20 cellular contexts compared by ENCODE assay signal in the genomic region with DNA sequence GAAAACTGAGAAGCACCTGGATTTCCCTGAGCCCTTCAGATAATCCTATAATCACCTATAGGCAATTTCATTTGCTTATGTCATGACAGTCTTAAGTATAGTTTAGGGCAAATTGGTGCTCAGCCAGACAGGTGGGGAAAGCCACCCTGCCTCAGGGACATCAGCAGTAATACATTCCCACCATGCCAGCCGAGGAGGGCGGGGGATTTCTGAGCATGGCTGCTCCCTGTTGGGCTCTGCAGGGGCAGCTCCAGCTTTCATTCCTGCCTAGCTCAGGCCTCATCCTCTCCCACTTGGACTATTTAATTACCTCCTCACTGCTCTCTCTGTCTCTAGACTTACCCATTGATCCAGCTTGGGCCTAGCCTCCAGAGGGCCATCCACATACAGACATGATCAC. TPM values are rescaled to one million over a fixed set of nuclear protein-coding genes. Genes with fewer than 3 reads are reported as not detected.
DNase-seq lines count a peak whose midpoint lies in the region; ATAC-seq and TF ChIP-seq lines count a peak whose summit lies in the region.
"Had no signal": no experiment of that assay in that cellular context is flagged by ENCODE, and none has a peak within 500 bp of the region (broad histone marks: within the 10 kb centered on the region; RNA-seq: fewer than 3 reads in every experiment).

No MANE protein-coding gene starts in this region.

- H3K4me1 ChIP-seq in neuronal stem cell (ENCODE audit: control insufficient read depth in 2 of 2, insufficient read depth in 1 of 2, low read depth in 1 of 2, low read length in 2 of 2) (no peaks in the 10 kb centered on the region), Peyer's patch (no peaks in the 10 kb centered on the region)
- no peaks in the 10 kb centered on the region for H3K4me1 ChIP-seq in naive thymus-derived CD4-positive, alpha-beta T cell (ENCODE audit: control insufficient read depth in 2 of 2, insufficient read depth in 2 of 2, low read length in 2 of 2)
- H3K4me1 ChIP-seq: A549 had no signal

- H3K4me2 ChIP-seq in neuronal stem cell (ENCODE audit: insufficient read depth, low read length, poor library complexity, severe bottlenecking): no peak overlapping the region
- H3K4me2 ChIP-seq: A549 had no signal

- no peak for TF ChIP-seq POLR2A in Peyer's patch (IDR thresholded peaks at IDR 0.05)

- H3K9me3 ChIP-seq in neuronal stem cell (replicated peaks in 1 of 2; ENCODE audit: control insufficient read depth in 2 of 2, insufficient read depth in 1 of 2, low read depth in 1 of 2, low read length in 2 of 2) (no peaks in the 10 kb centered on the region), Peyer's patch (no peaks in the 10 kb centered on the region)
- no peaks in the 10 kb centered on the region for H3K9me3 ChIP-seq in naive thymus-derived CD4-positive, alpha-beta T cell (ENCODE audit: control insufficient read depth in 2 of 3, low read length in 3 of 3)
- H3K9me3 ChIP-seq: A549 had no signal

- no peak overlapping the region for H3K14ac ChIP-seq in neuronal stem cell (ENCODE audit: low read length)

- no peak overlapping the region for H4K91ac ChIP-seq in neuronal stem cell (ENCODE audit: low read depth, low read length, poor library complexity)

- H3K9me3 Mint-ChIP-seq in naive thymus-derived CD4-positive, alpha-beta T cell: peaks cover 0 to 5% (median 0%) of the 10 kb centered on the region in 11 donors

- no peaks in the 10 kb centered on the region for H3K36me3 Mint-ChIP-seq in naive thymus-derived CD4-positive, alpha-beta T cell

- H3K9ac ChIP-seq in neuronal stem cell (ENCODE audit: low read depth, low read length, poor library complexity): no peak overlapping the region

- H2BK12ac ChIP-seq in neuronal stem cell (ENCODE audit: low read length): no peak overlapping the region

- H3K18ac ChIP-seq in neuronal stem cell (ENCODE audit: low read length): no peak overlapping the region

- no peak overlapping the region for H3K4me3 Mint-ChIP-seq in naive thymus-derived CD4-positive, alpha-beta T cell
- H3K4me3 Mint-ChIP-seq: CD4-positive, alpha-beta T cell; HFFc6 had no signal

- whole genome bisulfite sequencing in neuronal stem cell (ENCODE audit: extremely low coverage in 2 of 2, insufficient read length in 2 of 2, insufficient replicate concordance in 1 of 2), 2 donors: no CpG with 5 or more reads among the region's 2 CpGs

- no peak overlapping the region for H2BK120ac ChIP-seq in neuronal stem cell (ENCODE audit: low read depth, low read length)

- H3K27ac ChIP-seq in neuronal stem cell (replicated peaks; ENCODE audit: low read length) (no peak overlapping the region), Peyer's patch (no peak overlapping the region)
- no peak overlapping the region for H3K27ac ChIP-seq in naive thymus-derived CD4-positive, alpha-beta T cell (ENCODE audit: low read depth, low read length)
- H3K27ac ChIP-seq: 22Rv1, A549, C4-2B, HL-60 had no signal

- CTCF ChIA-PET in naive thymus-derived CD4-positive, alpha-beta T cell (lab: Charles Lee): no interaction called here

- H3K27me3 Mint-ChIP-seq in naive thymus-derived CD4-positive, alpha-beta T cell: peaks cover 24 to 55% (median 43%) of the 10 kb centered on the region in 5 donors

- DNase-seq in NCI-H1417 (lab: John Stamatoyannopoulos, UW) (peak in 2 of 3 experiments; percentile 56 to 80), NCI-H1417 treated with DMSO at 0.1 percent for 48 hours (lab: John Stamatoyannopoulos, UW) (no peak), D341Med (ENCODE audit: low spot score) (peak; percentile 53), NCI-H69 (lab: John Stamatoyannopoulos, UW) (peak; percentile 84), neuronal stem cell (ENCODE audit: low spot score) (no peak), Peyer's patch (no peak)
- no peak for DNase-seq in naive thymus-derived CD4-positive, alpha-beta T cell
- DNase-seq: AML-193; CD4-positive, alpha-beta T cell; DMS79 treated with DMSO at 0.1 percent for 48 hours; GF-D8; GOT3; H7; HFFc6 had no signal

- H2AK5ac ChIP-seq in neuronal stem cell (ENCODE audit: low read depth, low read length): no peak overlapping the region

- H2BK15ac ChIP-seq in neuronal stem cell (ENCODE audit: low read length): no peak overlapping the region

- H3K36me3 ChIP-seq in neuronal stem cell (replicated peaks in 1 of 2; ENCODE audit: control insufficient read depth in 2 of 2, insufficient read depth in 2 of 2, low read length in 2 of 2) (no peaks in the 10 kb centered on the region), Peyer's patch (no peaks in the 10 kb centered on the region)
- H3K36me3 ChIP-seq in naive thymus-derived CD4-positive, alpha-beta T cell (ENCODE audit: control insufficient read depth in 2 of 3, insufficient read depth in 3 of 3, low read length in 3 of 3): no peaks in the 10 kb centered on the region

- POLR2A ChIA-PET in naive thymus-derived CD4-positive, alpha-beta T cell (lab: Charles Lee): no interaction called here

- intact Hi-C loops in naive thymus-derived CD4-positive, alpha-beta T cell (cut with micrococcal nuclease): no loop called here

- H4K8ac ChIP-seq in neuronal stem cell (ENCODE audit: low read depth, low read length): no peak overlapping the region

- H3K27me3 ChIP-seq in neuronal stem cell (ENCODE audit: control insufficient read depth in 3 of 3, insufficient read depth in 3 of 3, low read depth in 1 of 3, low read length in 3 of 3): peaks cover 0 to 6% (median 0%) of the 10 kb centered on the region in 3 experiments
- H3K27me3 ChIP-seq in Peyer's patch: no peaks in the 10 kb centered on the region
- no peaks in the 10 kb centered on the region for H3K27me3 ChIP-seq in naive thymus-derived CD4-positive, alpha-beta T cell (ENCODE audit: control insufficient read depth in 2 of 2, insufficient read depth in 2 of 2, low read length in 2 of 2)

- no peak overlapping the region for H2AFZ ChIP-seq in neuronal stem cell (ENCODE audit: low read length)

- H3K4ac ChIP-seq in neuronal stem cell (ENCODE audit: low read length): no peak overlapping the region

- TF ChIP-seq CTCF in Peyer's patch (IDR thresholded peaks at IDR 0.05): no peak

- no peak overlapping the region for H3K4me3 ChIP-seq in neuronal stem cell (ENCODE audit: low read length in 2 of 2)
- H3K4me3 ChIP-seq in Peyer's patch: no peak overlapping the region
- H3K4me3 ChIP-seq in naive thymus-derived CD4-positive, alpha-beta T cell (ENCODE audit: low read length): no peak overlapping the region
- H3K4me3 ChIP-seq: A549 had no signal

- no peaks in the 10 kb centered on the region for H3K4me1 Mint-ChIP-seq in naive thymus-derived CD4-positive, alpha-beta T cell

- H3K23ac ChIP-seq in neuronal stem cell (ENCODE audit: low read depth, low read length, poor library complexity): peak overlapping the region; percentile 71

- H2BK5ac ChIP-seq in neuronal stem cell (ENCODE audit: low read length): no peak overlapping the region

- H3K27ac Mint-ChIP-seq in naive thymus-derived CD4-positive, alpha-beta T cell: no peak overlapping the region
- H3K27ac Mint-ChIP-seq: CD4-positive, alpha-beta T cell; HFFc6 had no signal

- no peak for ATAC-seq in naive thymus-derived CD4-positive, alpha-beta T cell
- ATAC-seq: A549, HCT116 had no signal

- H3K79me1 ChIP-seq in neuronal stem cell (ENCODE audit: low read depth, low read length): no peaks in the 10 kb centered on the region

RNA-seq across cellular contexts. Expression of a gene that starts 9.0 kb away (rescaled TPM):
- 0.29 TPM for polyA plus RNA-seq in neuronal stem cell (2013, experiment 1 of 2)
- 0.29 TPM for polyA plus RNA-seq in neuronal stem cell (2013, experiment 2 of 2)
- total RNA-seq in Peyer's patch: not detected
- total RNA-seq in naive thymus-derived CD4-positive, alpha-beta T cell: not detected
- not detected for polyA plus RNA-seq in naive thymus-derived CD4-positive, alpha-beta T cell
- total RNA-seq: CD4-positive, alpha-beta T cell; HFFc6 had no signal
- polyA plus RNA-seq: A549, BJ had no signal

Comparison
In these comparisons a context has a peak if more than half of its experiments do, and no peak if none do; other contexts are left out.
1. DNase-seq: peak in NCI-H1417 (2 of 3), D341Med (single experiment) and NCI-H69 (single experiment); none in NCI-H1417 treated with DMSO at 0.1 percent for 48 hours (single experiment), neuronal stem cell (single experiment), Peyer's patch (0 of 3) and naive thymus-derived CD4-positive, alpha-beta T cell (0 of 9).